In the genomic region with DNA sequence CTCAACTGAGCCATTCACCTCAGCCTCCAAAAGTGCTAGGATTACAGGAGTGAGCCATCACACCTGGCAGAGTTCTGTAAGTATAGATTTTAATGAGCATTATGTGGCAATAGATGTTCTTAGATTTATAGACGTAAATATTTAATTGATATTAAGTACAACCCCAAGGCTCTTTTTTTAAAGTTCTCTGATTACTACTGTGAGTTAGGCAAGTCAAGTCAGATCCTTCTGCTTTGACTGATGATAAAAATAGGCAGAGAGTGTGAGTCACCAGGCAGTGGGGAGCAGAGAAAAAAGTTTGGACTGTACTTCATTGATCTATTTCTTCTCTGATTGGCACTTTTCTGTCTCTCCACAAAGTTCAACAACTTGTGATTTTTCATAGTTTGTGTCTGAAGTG, we compare ENCODE assay signal across 22 cellular contexts.
DNase-seq lines count a peak whose midpoint lies in the region; ATAC-seq, FAIRE-seq and TF ChIP-seq lines count a peak whose summit lies in the region.
"Had no signal": no experiment of that assay in that cellular context is flagged by ENCODE, and none has a peak within 500 bp of the region (broad histone marks: within the 10 kb centered on the region; RNA-seq: fewer than 3 reads in every experiment).

No MANE protein-coding gene starts in this region.

- no peak overlapping the region for H3K27ac ChIP-seq in GM23248
- no peak overlapping the region for H3K27ac ChIP-seq in small intestine (ENCODE audit: low read depth in 1 of 2, low read length in 1 of 2)
- H3K27ac ChIP-seq: Peyer's patch had no signal

- H3K4me1 ChIP-seq in GM23248 (ENCODE audit: insufficient read depth) = no peaks in the 10 kb centered on the region
- H3K4me1 ChIP-seq in small intestine (ENCODE audit: control insufficient read depth in 2 of 2, insufficient read depth in 1 of 2, low read depth in 1 of 2, low read length in 1 of 2) = no peaks in the 10 kb centered on the region
- H3K4me1 ChIP-seq: Peyer's patch had no signal

- POLR2A ChIA-PET in activated CD4-positive, alpha-beta memory T cell treated with anti-CD3 and anti-CD28 coated beads, Interleukin-2, amount 10 ng/mL, durations not matched to agents 7 days and 5 days (lab: Charles Lee) = no interaction called here

- in situ Hi-C loops in GM23248 (cut with MboI) = no loop called here

- H3K27me3 ChIP-seq in GM23248 (replicated peaks; ENCODE audit: insufficient read depth) = no peaks in the 10 kb centered on the region
- no peaks in the 10 kb centered on the region for H3K27me3 ChIP-seq in bronchial epithelial cell (ENCODE audit: control insufficient read depth, insufficient read depth, low read length)
- no peaks in the 10 kb centered on the region for H3K27me3 ChIP-seq in small intestine (ENCODE audit: control insufficient read depth in 2 of 2, insufficient read depth in 2 of 2, low read length in 2 of 2)
- H3K27me3 ChIP-seq: Peyer's patch had no signal

- H3K9me3 Mint-ChIP-seq in activated CD4-positive, alpha-beta memory T cell treated with anti-CD3 and anti-CD28 coated beads, Interleukin-2, amount 10 ng/mL, durations not matched to agents 7 days and 5 days = peaks cover 22% of the 10 kb centered on the region

- H3F3A ChIP-seq in GM23248 (ENCODE audit: insufficient read depth) = no peaks in the 10 kb centered on the region

- H3K9me2 ChIP-seq in GM23248 (ENCODE audit: insufficient read depth) = no peaks in the 10 kb centered on the region

- CTCF ChIA-PET in activated CD4-positive, alpha-beta memory T cell treated with anti-CD3 and anti-CD28 coated beads, Interleukin-2, amount 10 ng/mL, durations not matched to agents 7 days and 5 days (lab: Charles Lee) = no interaction called here

- no peaks in the 10 kb centered on the region for H3K4me1 Mint-ChIP-seq in activated CD4-positive, alpha-beta memory T cell treated with anti-CD3 and anti-CD28 coated beads, Interleukin-2, amount 10 ng/mL, durations not matched to agents 7 days and 5 days
- H3K4me1 Mint-ChIP-seq: H9 had no signal

- no peaks in the 10 kb centered on the region for H3K79me2 ChIP-seq in GM23248 (ENCODE audit: insufficient read depth)

- DNase-seq in GM23248 (peak; percentile 3), NOMO-1 treated with DMSO at 0.1 percent for 48 hours (lab: John Stamatoyannopoulos, UW; ENCODE audit: unreplicated experiment) (peak; percentile 20), bronchial epithelial cell (ENCODE audit: low read depth) (peak; percentile 71), myocyte (ENCODE audit: low read depth) (peak; percentile 10), small intestine (no peak), GOT3 (lab: John Stamatoyannopoulos, UW) (no peak)
- no peak for DNase-seq in activated CD4-positive, alpha-beta memory T cell treated with anti-CD3 and anti-CD28 coated beads, Interleukin-2, amount 10 ng/mL, durations not matched to agents 7 days and 5 days
- DNase-seq: 8988T, DMS 273 treated with DMSO at 0.1 percent for 48 hours, H9, KBM-7, NCI-H1048, NCI-H1436 treated with DMSO at 0.1 percent for 48 hours, NCI-H2029, NCI-H345, NCI-H524 treated with DMSO at 0.1 percent for 48 hours, Peyer's patch, SHP77 treated with DMSO at 0.1 percent for 48 hours had no signal

- H3K36me3 ChIP-seq in GM23248 (ENCODE audit: low read depth) (no peaks in the 10 kb centered on the region), bronchial epithelial cell (ENCODE audit: control insufficient read depth, insufficient read depth, low read length) (no peaks in the 10 kb centered on the region), small intestine (ENCODE audit: control insufficient read depth in 2 of 2, insufficient read depth in 2 of 2, low read length in 2 of 2) (no peaks in the 10 kb centered on the region)
- H3K36me3 ChIP-seq: Peyer's patch had no signal

- no peak overlapping the region for H3K4me3 ChIP-seq in GM23248
- H3K4me3 ChIP-seq in bronchial epithelial cell (ENCODE audit: low read depth, low read length) = no peak overlapping the region
- H3K4me3 ChIP-seq in small intestine (ENCODE audit: low read depth in 1 of 2, low read length in 2 of 2) = no peak overlapping the region
- H3K4me3 ChIP-seq: Peyer's patch had no signal

- H2AFZ ChIP-seq in GM23248 = no peak overlapping the region

- TF ChIP-seq CTCF in bronchial epithelial cell (IDR thresholded peaks at IDR 0.05; ENCODE audit: insufficient read depth, low read length, severe bottlenecking) = no peak

- H3K9me3 ChIP-seq in GM23248 (ENCODE audit: low read depth) (no peaks in the 10 kb centered on the region), small intestine (ENCODE audit: control insufficient read depth, low read depth) (no peaks in the 10 kb centered on the region)
- H3K9me3 ChIP-seq: Peyer's patch had no signal

- H4K20me1 ChIP-seq in GM23248 (ENCODE audit: insufficient read depth) = no peaks in the 10 kb centered on the region; the same call in 1 of the 2 replicates

- H3K4me2 ChIP-seq in GM23248 (ENCODE audit: unreplicated experiment) = no peak overlapping the region

- H3K4me3 Mint-ChIP-seq in activated CD4-positive, alpha-beta memory T cell treated with anti-CD3 and anti-CD28 coated beads, Interleukin-2, amount 10 ng/mL, durations not matched to agents 7 days and 5 days = no peak overlapping the region
- H3K4me3 Mint-ChIP-seq: CD14-positive monocyte, H9 had no signal

- 0% methylated on average over 1 of the region's 1 CpG for WGBS in GM23248 (ENCODE audit: low coverage in 1 of 2, low lambda C conversion rate in 2 of 2, missing lambda C conversion rate in 2 of 2), 2 experiments
- WGBS in small intestine, 3 donors = 0 to 75% (median 3%) methylated on average over 1 of the region's 1 CpG

- no peaks in the 10 kb centered on the region for H3K27me3 Mint-ChIP-seq in activated CD4-positive, alpha-beta memory T cell treated with anti-CD3 and anti-CD28 coated beads, Interleukin-2, amount 10 ng/mL, durations not matched to agents 7 days and 5 days

- FAIRE-seq in bronchial epithelial cell (lab: Jason Lieb, UNC) (no peak), small intestine (lab: Jason Lieb, UNC) (no peak)
- FAIRE-seq: G401.6, HepG2 had no signal

- ATAC-seq in GM21447 (IDR thresholded peaks at IDR 0.05; ENCODE audit: unreplicated experiment) = no peak
- ATAC-seq: HepG2 had no signal

- H3K27ac Mint-ChIP-seq in activated CD4-positive, alpha-beta memory T cell treated with anti-CD3 and anti-CD28 coated beads, Interleukin-2, amount 10 ng/mL, durations not matched to agents 7 days and 5 days = no peak overlapping the region
- H3K27ac Mint-ChIP-seq: CD14-positive monocyte, H9 had no signal

- H3K9ac ChIP-seq in GM23248 = no peak overlapping the region

- peaks cover 2% of the 10 kb centered on the region for H3K36me3 Mint-ChIP-seq in activated CD4-positive, alpha-beta memory T cell treated with anti-CD3 and anti-CD28 coated beads, Interleukin-2, amount 10 ng/mL, durations not matched to agents 7 days and 5 days (ENCODE audit: low read depth)
- H3K36me3 Mint-ChIP-seq: CD14-positive monocyte had no signal

Comparison
In these comparisons a context has a peak if more than half of its experiments do, and no peak if none do; other contexts are left out.
1. DNase-seq: peak in GM23248 (single experiment), NOMO-1 treated with DMSO at 0.1 percent for 48 hours (single experiment), bronchial epithelial cell (single experiment) and myocyte (single experiment); none in small intestine (single experiment), GOT3 (single experiment) and activated CD4-positive, alpha-beta memory T cell treated with anti-CD3 and anti-CD28 coated beads, Interleukin-2, amount 10 ng/mL, durations not matched to agents 7 days and 5 days (single experiment).